Comparison of ENCODE assay signal across 8 cellular contexts in genomic region chr15:68730491-68731317, GRCh38.
DNase-seq lines count a peak whose midpoint lies in the region; ATAC-seq and TF ChIP-seq lines count a peak whose summit lies in the region.

No MANE protein-coding gene starts in this region.

- CTCF ChIA-PET in CD8-positive, alpha-beta T cell (lab: Charles Lee): interaction anchor here (1.1 to 3.7 kb wide), 5 partner anchors 11 to 145 kb away, joined by 3 to 51 read pairs (median 4); no protein-coding TSS in a partner anchor

- H3K36me3 ChIP-seq in CD8-positive, alpha-beta T cell (ENCODE audit: insufficient read depth, low read length): no peaks in the 10 kb centered on the region
- H3K36me3 ChIP-seq in HAP-1 (replicated peaks): no peaks in the 10 kb centered on the region

- H3K4me3 Mint-ChIP-seq in CD8-positive, alpha-beta T cell: no peak overlapping the region

- no peak for ATAC-seq in CD8-positive, alpha-beta T cell
- ATAC-seq in SK-N-SH treated with all-trans-retinoic acid at 6 μM for 48 hours: peak; percentile 64; the same call in 2 of the 3 replicates
- no peak for ATAC-seq in HG03135 (IDR thresholded peaks at IDR 0.05; ENCODE audit: unreplicated experiment)
- no peak for ATAC-seq in HG03520 (IDR thresholded peaks at IDR 0.05; ENCODE audit: unreplicated experiment)

- H3K36me3 Mint-ChIP-seq in CD8-positive, alpha-beta T cell: no peaks in the 10 kb centered on the region

- no peak for TF ChIP-seq POLR2A in erythroblast (IDR thresholded peaks at IDR 0.05; ENCODE audit: low read length)

- no peaks in the 10 kb centered on the region for H3K9me3 ChIP-seq in CD8-positive, alpha-beta T cell (ENCODE audit: low read length)
- H3K9me3 ChIP-seq in HAP-1: no peaks in the 10 kb centered on the region

- peak; percentile 40 for TF ChIP-seq CTCF in CD8-positive, alpha-beta T cell (IDR thresholded peaks at IDR 0.05)

- in situ Hi-C loops in HAP-1 (cut with MboI; ENCODE audit: low sequenced_read_pairs): loop anchor here (5.0 kb wide), 1 partner anchor 147 kb away; no protein-coding TSS in a partner anchor

- peaks cover 2% of the 10 kb centered on the region for H3K27me3 Mint-ChIP-seq in CD8-positive, alpha-beta T cell (ENCODE audit: low read depth)

- no peak overlapping the region for H3K27ac Mint-ChIP-seq in CD8-positive, alpha-beta T cell

- H3K4me1 ChIP-seq in CD8-positive, alpha-beta T cell (ENCODE audit: insufficient read depth, low read length): no peaks in the 10 kb centered on the region
- no peaks in the 10 kb centered on the region for H3K4me1 ChIP-seq in HAP-1

- no peaks in the 10 kb centered on the region for H3K9me3 Mint-ChIP-seq in CD8-positive, alpha-beta T cell

- no peak overlapping the region for H3K4me3 ChIP-seq in CD8-positive, alpha-beta T cell (ENCODE audit: low read depth, low read length)
- no peak overlapping the region for H3K4me3 ChIP-seq in HAP-1

- H3K4me1 Mint-ChIP-seq in CD8-positive, alpha-beta T cell (ENCODE audit: low read depth): peaks cover 3% of the 10 kb centered on the region

- no peaks in the 10 kb centered on the region for H3K27me3 ChIP-seq in CD8-positive, alpha-beta T cell (ENCODE audit: insufficient read depth, low read length)
- peaks cover 4% of the 10 kb centered on the region; the same call in 1 of the 2 replicates for H3K27me3 ChIP-seq in HAP-1 (ENCODE audit: low read depth)

- intact Hi-C loops in CD8-positive, alpha-beta T cell (cut with DNase I, micrococcal nuclease): loop anchor here (1.0 to 2.0 kb wide), 4 partner anchors 98 to 146 kb away; no protein-coding TSS in a partner anchor

- peak in 2 of 7 experiments; percentile 20 to 54 for DNase-seq in CD8-positive, alpha-beta T cell
- DNase-seq in HAP-1 (ENCODE audit: low spot score in 2 of 2): peak; percentile 67 to 70
- peak; percentile 64 to 65 for DNase-seq in erythroblast (lab: John Stamatoyannopoulos, UW)
- DNase-seq in middle frontal gyrus (ENCODE audit: extremely low spot score, low spot score): peak; percentile 27
- no peak for DNase-seq in GF-D8 (lab: John Stamatoyannopoulos, UW)

- POLR2A ChIA-PET in CD8-positive, alpha-beta T cell (lab: Charles Lee): no interaction called here

- no peak overlapping the region for H3K27ac ChIP-seq in CD8-positive, alpha-beta T cell (ENCODE audit: low read depth, low read length)

TF ChIP-seq in SK-N-SH treated with all-trans-retinoic acid at 6 μM for 48 hours, 23 proteins besides CTCF, POLR2A, EP300 and RAD21:
- TF ChIP-seq ESRRG (CRISPR knock-in tag; IDR thresholded peaks at IDR 0.05) (no peak), PATZ1 (CRISPR knock-in tag; IDR thresholded peaks at IDR 0.05; ENCODE audit: borderline replicate concordance) (no peak), RARB (CRISPR knock-in tag; IDR thresholded peaks at IDR 0.05) (no peak)
